In genomic region chr20:57408131-57408530, GRCh38 we compare ENCODE assay signal across 15 cellular contexts. TPM values are rescaled to one million over a fixed set of nuclear protein-coding genes. Genes with fewer than 3 reads are reported as not detected.
DNase-seq lines count a peak whose midpoint lies in the region; ATAC-seq, FAIRE-seq and TF ChIP-seq lines count a peak whose summit lies in the region.
"Had no signal": no experiment of that assay in that cellular context is flagged by ENCODE, and none has a peak within 500 bp of the region (broad histone marks: within the 10 kb centered on the region; RNA-seq: fewer than 3 reads in every experiment).

No MANE protein-coding gene starts in this region.

- peak overlapping the region; percentile 47 to 57 for H3K4me3 Mint-ChIP-seq in effector memory CD8-positive, alpha-beta T cell

- peaks cover 0 to 93% (median 75%) of the 10 kb centered on the region in 4 donors for H3K4me1 ChIP-seq in sigmoid colon
- peaks cover 0 to 34% (median 11%) of the 10 kb centered on the region in 4 donors for H3K4me1 ChIP-seq in stomach
- H3K4me1 ChIP-seq: colonic mucosa had no signal

- H3K4me3 ChIP-seq in sigmoid colon = no peak overlapping the region
- no peak overlapping the region for H3K4me3 ChIP-seq in stomach
- H3K4me3 ChIP-seq: colonic mucosa, lung had no signal

- TF ChIP-seq POLR2A in GM12891 (IDR thresholded peaks at IDR 0.05; ENCODE audit: low read depth, low read length) (no peak), sigmoid colon (IDR thresholded peaks at IDR 0.05) (no peak), stomach (IDR thresholded peaks at IDR 0.05) (no peak)

- H3K27me3 Mint-ChIP-seq in effector memory CD8-positive, alpha-beta T cell = no peaks in the 10 kb centered on the region
- H3K27me3 Mint-ChIP-seq: T-cell had no signal

- H3K27ac ChIP-seq in sigmoid colon (peak overlapping the region; percentile 83 to 98 (median 98)), stomach (peak overlapping the region in 2 of 5 donors; percentile 48 to 50)
- H3K27ac ChIP-seq: colonic mucosa had no signal

- DNase-seq in GM12891 (ENCODE audit: insufficient read length, low spot score) (no peak), NCI-H2107 treated with DMSO at 0.1 percent for 48 hours (lab: John Stamatoyannopoulos, UW; ENCODE audit: unreplicated experiment) (peak; percentile 46), sigmoid colon (no peak), amygdala (lab: John Stamatoyannopoulos, UW) (no peak), stomach (no peak)
- DNase-seq in effector memory CD8-positive, alpha-beta T cell = no peak
- DNase-seq in activated CD4-positive, alpha-beta T cell treated with anti-CD3 and anti-CD28 coated beads, Interleukin-2, amount 50 U/mL, for 4 hours = no peak
- DNase-seq: activated effector memory CD4-positive, alpha-beta T cell treated with anti-CD3 and anti-CD28 coated beads, Interleukin-2, amount 50 U/mL, for 16 hours; colonic mucosa; MM.1S; NK-92 treated with Interleukin-12 subunit alpha and Interleukin-12 subunit beta, amount 100 ng/mL, for 24 hours; RPMI8226; T-cell had no signal

- H3K4me1 Mint-ChIP-seq in effector memory CD8-positive, alpha-beta T cell (ENCODE audit: low read depth in 2 of 2) = peaks cover 36 to 44% of the 10 kb centered on the region in 2 donors

- H3K27me3 ChIP-seq in sigmoid colon (no peaks in the 10 kb centered on the region), stomach (no peaks in the 10 kb centered on the region)
- H3K27me3 ChIP-seq: colonic mucosa had no signal

- WGBS in sigmoid colon, 2 donors = 84 to 87% methylated on average over 13 of the region's 13 CpGs
- 69 to 78% (median 75%) methylated on average over 13 of the region's 13 CpGs for WGBS in stomach, 5 donors

- no peak for FAIRE-seq in GM12891 (lab: Jason Lieb, UNC)
- FAIRE-seq: H1 had no signal

- intact Hi-C loops in sigmoid colon (cut with DNase I) = no loop called here
- intact Hi-C loops in stomach (cut with DNase I; ENCODE audit: low total_unique reads) = no loop called here

- peaks cover 96% of the 10 kb centered on the region for H3K36me3 Mint-ChIP-seq in effector memory CD8-positive, alpha-beta T cell (ENCODE audit: insufficient read depth)

- TF ChIP-seq EP300 in sigmoid colon (IDR thresholded peaks at IDR 0.05) (no peak), stomach (IDR thresholded peaks at IDR 0.05) (no peak)

- no peak for ATAC-seq in effector memory CD8-positive, alpha-beta T cell (replicated peaks)

- H3K36me3 ChIP-seq in sigmoid colon (peaks cover 27 to 64% (median 50%) of the 10 kb centered on the region in 4 donors), stomach (peaks cover 23 to 71% (median 69%) of the 10 kb centered on the region in 4 donors)

- no peak for TF ChIP-seq CTCF in sigmoid colon (IDR thresholded peaks at IDR 0.05)
- no peak for TF ChIP-seq CTCF in stomach (IDR thresholded peaks at IDR 0.05)

- no peaks in the 10 kb centered on the region for H3K9me3 ChIP-seq in sigmoid colon
- H3K9me3 ChIP-seq in stomach = no peaks in the 10 kb centered on the region
- H3K9me3 ChIP-seq: colonic mucosa had no signal

- no peaks in the 10 kb centered on the region for H3K9me3 Mint-ChIP-seq in effector memory CD8-positive, alpha-beta T cell
- H3K9me3 Mint-ChIP-seq: T-cell had no signal

- peak overlapping the region; percentile 79 to 81 for H3K27ac Mint-ChIP-seq in effector memory CD8-positive, alpha-beta T cell

TF ChIP-seq in GM12891, 5 proteins besides CTCF, POLR2A, EP300 and RAD21:
- TF ChIP-seq POLR2AphosphoS5 (IDR thresholded peaks at IDR 0.05; ENCODE audit: low read depth, low read length) = 0 out of 2 replicates have a peak, but pooled peaks have one; percentile 11
- TF ChIP-seq TAF1 (IDR thresholded peaks at IDR 0.05; ENCODE audit: low read depth, low read length) = no peak
TF ChIP-seq in GM12891: peak in this region for 1.

RNA-seq across cellular contexts. Expression of gene RBM38, which starts 16.9 kb away (rescaled TPM):
- 82.1 TPM for polyA plus RNA-seq in GM12891 (2012; ENCODE audit: low read depth, missing spikeins)
- total RNA-seq in sigmoid colon = 10 to 100 TPM; 48.5 to 94.2 (median 78.8) TPM
- polyA plus RNA-seq in sigmoid colon = 10 to 100 TPM; 31.4 to 59.9 (median 34.8) TPM
- 10 to 100 TPM in 4 of 5 donors, 1 to 10 TPM in 1; 5.3 to 37.8 (median 13.6) TPM for total RNA-seq in stomach
- 10 to 100 TPM; 15.8 to 25.2 (median 17.0) TPM for polyA plus RNA-seq in stomach

RNA-seq across cellular contexts. Expression of gene RAE1, which starts 57.1 kb away (rescaled TPM):
- polyA plus RNA-seq in GM12891 (2012; ENCODE audit: low read depth, missing spikeins) = 29.3 TPM
- total RNA-seq in sigmoid colon = 10 to 100 TPM; 13.6 to 20.9 (median 17.1) TPM
- 10 to 100 TPM; 13.8 to 18.3 (median 16.4) TPM for polyA plus RNA-seq in sigmoid colon
- total RNA-seq in stomach = 10 to 100 TPM in 4 of 5 donors, 1 to 10 TPM in 1; 6.4 to 65.6 (median 16.7) TPM
- polyA plus RNA-seq in stomach = 10 to 100 TPM; 11.3 to 14.2 (median 12.1) TPM
